In the genomic region with DNA sequence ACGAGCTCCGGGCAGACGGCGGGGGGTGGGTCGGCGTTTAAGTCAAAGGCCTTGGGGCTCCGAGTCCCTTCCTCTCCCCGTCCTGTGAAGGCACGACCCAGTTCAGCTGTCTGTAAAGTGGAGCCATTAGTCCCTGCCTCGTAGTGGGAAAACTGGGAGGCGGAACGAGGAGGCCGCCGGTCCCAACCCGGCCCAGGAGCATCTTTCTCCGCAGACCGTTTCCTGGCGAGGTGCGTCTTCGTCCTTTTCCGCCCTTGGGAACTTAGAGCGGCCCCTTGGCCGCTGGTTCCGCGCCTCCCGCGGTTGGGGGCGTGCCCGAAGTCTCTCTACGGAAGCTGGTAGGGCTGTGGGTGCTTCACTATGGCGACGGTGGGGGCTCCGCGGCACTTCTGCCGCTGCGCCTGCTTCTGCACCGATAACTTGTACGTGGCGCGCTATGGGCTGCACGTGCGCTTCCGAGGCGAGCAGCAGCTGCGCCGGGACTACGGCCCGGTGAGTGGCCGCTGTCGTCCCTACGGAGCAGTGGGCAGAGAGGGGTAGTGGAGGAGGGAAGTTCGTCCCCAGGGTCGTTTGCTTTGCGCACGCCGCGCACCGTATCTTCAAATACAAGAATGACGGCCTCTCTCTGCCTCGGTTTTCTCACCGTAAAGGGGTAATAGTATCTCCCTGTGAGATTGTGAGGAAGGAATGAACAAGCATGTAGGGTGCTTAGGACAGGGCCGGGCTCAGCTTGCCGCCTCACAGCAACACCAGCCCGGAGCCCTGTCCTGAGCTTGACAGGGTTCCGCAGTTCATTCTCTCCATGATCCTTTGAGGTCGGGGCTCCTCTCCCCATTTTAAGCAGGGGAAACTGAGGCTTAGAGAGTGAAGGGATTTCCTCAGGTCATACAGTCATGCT, we compare ENCODE assay signal across 8 cellular contexts. TPM values are rescaled to one million over a fixed set of nuclear protein-coding genes. Genes with fewer than 3 reads are reported as not detected.
DNase-seq lines count a peak whose midpoint lies in the region; ATAC-seq and TF ChIP-seq lines count a peak whose summit lies in the region.

A gene (plus strand): TSS at position 353 of the 898 bp plus-strand sequence. CDS start 8 bp downstream, at position 361.

- H3K27ac ChIP-seq in SK-N-SH (ENCODE audit: low read depth in 2 of 2, low read length in 1 of 2): peak within 1 kb of the TSS; percentile 99
- H3K27ac ChIP-seq in testis: peak within 1 kb of the TSS; percentile 96 to 97

- TF ChIP-seq CTCF in SK-N-SH (IDR thresholded peaks at IDR 0.05): no peak
- no peak for TF ChIP-seq CTCF in omental fat pad (IDR thresholded peaks at IDR 0.05)
- TF ChIP-seq CTCF in testis (IDR thresholded peaks at IDR 0.05): peak in 1 of 3 experiments; percentile 38

- no peak; a peak in 1 of 4 replicates for TF ChIP-seq EP300 in SK-N-SH (IDR thresholded peaks at IDR 0.05; ENCODE audit: borderline replicate concordance in 1 of 2, low read depth in 1 of 2, low read length in 1 of 2)

- peak; percentile 78 for DNase-seq in NCI-H1048 (lab: John Stamatoyannopoulos, UW)
- DNase-seq in SK-N-SH: peak; percentile 92
- DNase-seq in activated naive CD4-positive, alpha-beta T cell treated with anti-CD3 and anti-CD28 coated beads, Interleukin-2, amount 50 U/mL, for 16 hours: peak; percentile 95
- DNase-seq in glomerular endothelial cell (ENCODE audit: extremely low read depth, low read depth, low spot score): peak; percentile 42
- DNase-seq in omental fat pad (ENCODE audit: low spot score): peak; percentile 56
- DNase-seq in testis: peak; percentile 95

- H3K79me2 ChIP-seq in SK-N-SH (ENCODE audit: insufficient read depth): peaks cover 60% of the 10 kb centered on the region

- POLR2A ChIA-PET in SK-N-SH (lab: Yijun Ruan, JAX): interaction anchor here (1.3 to 2.5 kb wide), 3 partner anchors 9 to 258 kb away, joined by 9 to 12 read pairs (median 9); a partner anchor contains a TSS

- peak within 1 kb of the TSS; percentile 100 for H3K9ac ChIP-seq in SK-N-SH

- no peaks in the 10 kb centered on the region for H3K9me2 ChIP-seq in SK-N-SH

- peaks cover 3% of the 10 kb centered on the region for H3F3A ChIP-seq in SK-N-SH (replicated peaks; ENCODE audit: insufficient read depth)

- no peaks in the 10 kb centered on the region for H3K27me3 ChIP-seq in SK-N-SH (ENCODE audit: insufficient read depth)
- no peaks in the 10 kb centered on the region for H3K27me3 ChIP-seq in testis

- H3K36me3 ChIP-seq in SK-N-SH (replicated peaks in 1 of 2; ENCODE audit: control insufficient read depth in 1 of 2, insufficient read depth in 2 of 2, low read length in 1 of 2) (peaks cover 0 to 11% of the 10 kb centered on the region in 2 experiments), testis (ENCODE audit: low read depth, missing control alignments) (no peaks in the 10 kb centered on the region)

- peak within 1 kb of the TSS; percentile 80 for H3K4me3 ChIP-seq in GM08714 (ENCODE audit: low read length)
- H3K4me3 ChIP-seq in SK-N-SH (ENCODE audit: low read depth in 2 of 2, low read length in 1 of 2): peak within 1 kb of the TSS; percentile 95 to 99
- peak within 1 kb of the TSS; percentile 83 to 99 for H3K4me3 ChIP-seq in testis

- no peak for TF ChIP-seq POLR2A in testis (IDR thresholded peaks at IDR 0.05)

- H3K4me1 ChIP-seq in SK-N-SH (ENCODE audit: control insufficient read depth in 1 of 2, insufficient read depth in 2 of 2, low read depth in 1 of 2, low read length in 1 of 2) (peaks cover 7 to 28% of the 10 kb centered on the region in 2 experiments; a peak in 2 of 4 replicates), testis (peaks cover 28% of the 10 kb centered on the region)

- CTCF ChIA-PET in SK-N-SH (lab: Yijun Ruan, JAX): interaction anchor here (1.0 to 2.4 kb wide), 5 partner anchors 114 to 263 kb away, joined by 3 to 7 read pairs (median 5); no protein-coding TSS in a partner anchor

- ATAC-seq in HG02588 (IDR thresholded peaks at IDR 0.05; ENCODE audit: unreplicated experiment) (peak; percentile 56), omental fat pad (ENCODE audit: low FRiP score) (peak; percentile 87)

- H4K20me1 ChIP-seq in SK-N-SH (ENCODE audit: insufficient read depth): no peaks in the 10 kb centered on the region

- peak within 1 kb of the TSS; percentile 100 for H2AFZ ChIP-seq in SK-N-SH (ENCODE audit: low read depth)

- intact Hi-C loops in testis (cut with DNase I; ENCODE audit: low total_unique reads): no loop called here

- no peak for TF ChIP-seq RAD21 in SK-N-SH (IDR thresholded peaks at IDR 0.05; ENCODE audit: low read length)

- H3K9me3 ChIP-seq in SK-N-SH (no peaks in the 10 kb centered on the region), testis (no peaks in the 10 kb centered on the region)

- peak within 1 kb of the TSS; percentile 98 for H3K4me2 ChIP-seq in SK-N-SH

- WGBS in SK-N-SH (ENCODE audit: low lambda C conversion rate): 1% methylated on average over 56 of the region's 66 CpGs
- 0 to 1% methylated on average over 51 to 66 of the region's 66 CpGs for WGBS in testis, 2 donors

TF ChIP-seq in SK-N-SH, 30 proteins besides CTCF, POLR2A, EP300 and RAD21 (continues in another document):
- no peak for TF ChIP-seq RXRA (IDR thresholded peaks at IDR 0.05; ENCODE audit: borderline replicate concordance, low read depth)
- TF ChIP-seq NFIC (IDR thresholded peaks at IDR 0.05; ENCODE audit: borderline replicate concordance): no peak
- TF ChIP-seq FOXJ3 (CRISPR knock-in tag; IDR thresholded peaks at IDR 0.05): no peak
- no peak for TF ChIP-seq TEAD4 (IDR thresholded peaks at IDR 0.05; ENCODE audit: borderline replicate concordance, insufficient read depth)
- TF ChIP-seq EZH2phosphoT487 (IDR thresholded peaks at IDR 0.05; ENCODE audit: borderline replicate concordance, low read depth): no peak
- no peak for TF ChIP-seq NRF1 (IDR thresholded peaks at IDR 0.05; ENCODE audit: low read depth, low read length)
- peak; percentile 82; the same call in 1 of the 2 replicates for TF ChIP-seq TAF1 (IDR thresholded peaks at IDR 0.05; ENCODE audit: borderline replicate concordance, low read depth, low read length)
- no peak for TF ChIP-seq SMC3 (IDR thresholded peaks at IDR 0.05; ENCODE audit: low read depth, low read length)
- TF ChIP-seq GATA2 (CRISPR knock-in tag; IDR thresholded peaks at IDR 0.05): no peak
- TF ChIP-seq, protein P1, sequence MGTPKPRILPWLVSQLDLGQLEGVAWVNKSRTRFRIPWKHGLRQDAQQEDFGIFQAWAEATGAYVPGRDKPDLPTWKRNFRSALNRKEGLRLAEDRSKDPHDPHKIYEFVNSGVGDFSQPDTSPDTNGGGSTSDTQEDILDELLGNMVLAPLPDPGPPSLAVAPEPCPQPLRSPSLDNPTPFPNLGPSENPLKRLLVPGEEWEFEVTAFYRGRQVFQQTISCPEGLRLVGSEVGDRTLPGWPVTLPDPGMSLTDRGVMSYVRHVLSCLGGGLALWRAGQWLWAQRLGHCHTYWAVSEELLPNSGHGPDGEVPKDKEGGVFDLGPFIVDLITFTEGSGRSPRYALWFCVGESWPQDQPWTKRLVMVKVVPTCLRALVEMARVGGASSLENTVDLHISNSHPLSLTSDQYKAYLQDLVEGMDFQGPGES (IDR thresholded peaks at IDR 0.05; ENCODE audit: low read depth, low read length): peak; percentile 58; the same call in 1 of the 2 replicates
- TF ChIP-seq, protein P2, sequence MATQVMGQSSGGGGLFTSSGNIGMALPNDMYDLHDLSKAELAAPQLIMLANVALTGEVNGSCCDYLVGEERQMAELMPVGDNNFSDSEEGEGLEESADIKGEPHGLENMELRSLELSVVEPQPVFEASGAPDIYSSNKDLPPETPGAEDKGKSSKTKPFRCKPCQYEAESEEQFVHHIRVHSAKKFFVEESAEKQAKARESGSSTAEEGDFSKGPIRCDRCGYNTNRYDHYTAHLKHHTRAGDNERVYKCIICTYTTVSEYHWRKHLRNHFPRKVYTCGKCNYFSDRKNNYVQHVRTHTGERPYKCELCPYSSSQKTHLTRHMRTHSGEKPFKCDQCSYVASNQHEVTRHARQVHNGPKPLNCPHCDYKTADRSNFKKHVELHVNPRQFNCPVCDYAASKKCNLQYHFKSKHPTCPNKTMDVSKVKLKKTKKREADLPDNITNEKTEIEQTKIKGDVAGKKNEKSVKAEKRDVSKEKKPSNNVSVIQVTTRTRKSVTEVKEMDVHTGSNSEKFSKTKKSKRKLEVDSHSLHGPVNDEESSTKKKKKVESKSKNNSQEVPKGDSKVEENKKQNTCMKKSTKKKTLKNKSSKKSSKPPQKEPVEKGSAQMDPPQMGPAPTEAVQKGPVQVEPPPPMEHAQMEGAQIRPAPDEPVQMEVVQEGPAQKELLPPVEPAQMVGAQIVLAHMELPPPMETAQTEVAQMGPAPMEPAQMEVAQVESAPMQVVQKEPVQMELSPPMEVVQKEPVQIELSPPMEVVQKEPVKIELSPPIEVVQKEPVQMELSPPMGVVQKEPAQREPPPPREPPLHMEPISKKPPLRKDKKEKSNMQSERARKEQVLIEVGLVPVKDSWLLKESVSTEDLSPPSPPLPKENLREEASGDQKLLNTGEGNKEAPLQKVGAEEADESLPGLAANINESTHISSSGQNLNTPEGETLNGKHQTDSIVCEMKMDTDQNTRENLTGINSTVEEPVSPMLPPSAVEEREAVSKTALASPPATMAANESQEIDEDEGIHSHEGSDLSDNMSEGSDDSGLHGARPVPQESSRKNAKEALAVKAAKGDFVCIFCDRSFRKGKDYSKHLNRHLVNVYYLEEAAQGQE (IDR thresholded peaks at IDR 0.05; ENCODE audit: low read depth, low read length): no peak
- TF ChIP-seq, protein P3, sequence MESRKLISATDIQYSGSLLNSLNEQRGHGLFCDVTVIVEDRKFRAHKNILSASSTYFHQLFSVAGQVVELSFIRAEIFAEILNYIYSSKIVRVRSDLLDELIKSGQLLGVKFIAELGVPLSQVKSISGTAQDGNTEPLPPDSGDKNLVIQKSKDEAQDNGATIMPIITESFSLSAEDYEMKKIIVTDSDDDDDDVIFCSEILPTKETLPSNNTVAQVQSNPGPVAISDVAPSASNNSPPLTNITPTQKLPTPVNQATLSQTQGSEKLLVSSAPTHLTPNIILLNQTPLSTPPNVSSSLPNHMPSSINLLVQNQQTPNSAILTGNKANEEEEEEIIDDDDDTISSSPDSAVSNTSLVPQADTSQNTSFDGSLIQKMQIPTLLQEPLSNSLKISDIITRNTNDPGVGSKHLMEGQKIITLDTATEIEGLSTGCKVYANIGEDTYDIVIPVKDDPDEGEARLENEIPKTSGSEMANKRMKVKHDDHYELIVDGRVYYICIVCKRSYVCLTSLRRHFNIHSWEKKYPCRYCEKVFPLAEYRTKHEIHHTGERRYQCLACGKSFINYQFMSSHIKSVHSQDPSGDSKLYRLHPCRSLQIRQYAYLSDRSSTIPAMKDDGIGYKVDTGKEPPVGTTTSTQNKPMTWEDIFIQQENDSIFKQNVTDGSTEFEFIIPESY (IDR thresholded peaks at IDR 0.05; ENCODE audit: borderline replicate concordance, low read depth): peak; percentile 39; the same call in 1 of the 2 replicates

RNA-seq across cellular contexts. Expression of the gene that starts here (rescaled TPM):
- polyA plus RNA-seq in SK-N-SH (2012; rRNA removed) (22.0 and 25.6 TPM in 2 replicates), testis (ENCODE audit: insufficient read depth, low read depth, low replicate concordance) (47.2 TPM)
- 7.8 and 13.0 TPM in 2 replicates for polyA plus RNA-seq in SK-N-SH (2012; cell fraction: cytosol; rRNA removed)
- polyA plus RNA-seq in SK-N-SH (2012; cell fraction: nucleus; rRNA removed): 110 and 155 TPM in 2 replicates
- total RNA-seq in glomerular endothelial cell (8.8 and 10.6 TPM in 2 replicates), omental fat pad (10 to 100 TPM in 1 of 4 donors, 1 to 10 TPM in 3; 3.1 to 13.9 (median 6.2) TPM), testis (10 to 100 TPM; 35.0 to 56.5 TPM)

Comparison
In these comparisons a context has a peak if more than half of its experiments do, and no peak if none do; other contexts are left out.
1. Peak in every context shown above with its lines: DNase-seq, ATAC-seq, H3K4me3 ChIP-seq and H3K27ac ChIP-seq.
2. DNase-seq: peak in every context shown above with its lines; median percentile 95 in activated naive CD4-positive, alpha-beta T cell treated with anti-CD3 and anti-CD28 coated beads, Interleukin-2, amount 50 U/mL, for 16 hours; 95 in testis; 92 in SK-N-SH; 78 in NCI-H1048; 56 in omental fat pad; 42 in glomerular endothelial cell.